27 cellular contexts compared by ENCODE assay signal in the genomic region with DNA sequence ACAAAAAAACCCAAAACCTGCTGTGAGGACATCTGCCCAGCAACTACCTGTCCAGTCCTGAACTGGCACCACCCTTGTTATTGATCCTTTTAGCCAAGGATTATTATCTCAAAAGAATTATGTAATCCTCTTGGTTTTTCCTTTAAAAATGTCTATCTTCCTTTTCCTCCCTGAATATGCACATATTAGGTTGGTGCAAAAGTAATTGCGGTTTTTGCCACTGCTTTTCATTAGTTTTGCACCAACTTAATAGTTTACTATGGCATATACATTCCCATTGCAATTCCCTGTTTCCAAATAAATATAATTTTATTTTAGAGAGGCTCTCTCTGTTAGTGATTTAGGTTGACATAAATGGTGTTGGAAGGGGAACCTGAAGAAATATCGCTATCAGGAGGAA.
"Had no signal": no experiment of that assay in that cellular context is flagged by ENCODE, and none has a peak within 500 bp of the region (broad histone marks: within the 10 kb centered on the region; RNA-seq: fewer than 3 reads in every experiment).

No MANE protein-coding gene starts in this region.

- FAIRE-seq: colon, endometrium, endothelial cell of umbilical vein, frontal cortex had no signal

- H3K4me1 ChIP-seq: colonic mucosa, esophagus muscularis mucosa, esophagus squamous epithelium, gastrocnemius medialis, gastroesophageal sphincter, heart left ventricle, heart right ventricle had no signal

- DNase-seq: colonic mucosa; cortex of kidney; dermis blood vessel endothelial cell; dorsolateral prefrontal cortex; effector CD4-positive, alpha-beta T cell; effector CD8-positive, alpha-beta T cell; effector memory CD4-positive, alpha-beta T cell; effector memory CD8-positive, alpha-beta T cell; endodermal cell; erythroblast; esophagus squamous epithelium; foreskin fibroblast; foreskin keratinocyte; foreskin melanocyte; gastrocnemius medialis; glutamatergic neuron; heart left ventricle; heart right ventricle had no signal

- H3K4me3 ChIP-seq: colonic mucosa, coronary artery, dorsolateral prefrontal cortex, esophagus muscularis mucosa, esophagus squamous epithelium, gastrocnemius medialis, gastroesophageal sphincter, heart left ventricle, heart right ventricle had no signal

- ATAC-seq: effector memory CD8-positive, alpha-beta T cell; esophagus mucosa; foreskin keratinocyte; gastrocnemius medialis; gastroesophageal sphincter; heart left ventricle; heart right ventricle had no signal

- H3K36me3 ChIP-seq: colonic mucosa, esophagus muscularis mucosa, esophagus squamous epithelium, gastrocnemius medialis, gastroesophageal sphincter, heart left ventricle, heart right ventricle had no signal

- H3K27ac ChIP-seq: colonic mucosa, coronary artery, dorsolateral prefrontal cortex, epithelial cell of prostate, esophagus muscularis mucosa, esophagus squamous epithelium, foreskin keratinocyte, gastrocnemius medialis, gastroesophageal sphincter, heart left ventricle, heart right ventricle had no signal

- H3K9me3 ChIP-seq: colonic mucosa, esophagus muscularis mucosa, esophagus squamous epithelium, gastrocnemius medialis, gastroesophageal sphincter, heart left ventricle, heart right ventricle had no signal

- H3K27me3 ChIP-seq: colonic mucosa, dorsolateral prefrontal cortex, esophagus muscularis mucosa, esophagus squamous epithelium, foreskin keratinocyte, gastrocnemius medialis, gastroesophageal sphincter, heart left ventricle had no signal
